In the genomic region with DNA sequence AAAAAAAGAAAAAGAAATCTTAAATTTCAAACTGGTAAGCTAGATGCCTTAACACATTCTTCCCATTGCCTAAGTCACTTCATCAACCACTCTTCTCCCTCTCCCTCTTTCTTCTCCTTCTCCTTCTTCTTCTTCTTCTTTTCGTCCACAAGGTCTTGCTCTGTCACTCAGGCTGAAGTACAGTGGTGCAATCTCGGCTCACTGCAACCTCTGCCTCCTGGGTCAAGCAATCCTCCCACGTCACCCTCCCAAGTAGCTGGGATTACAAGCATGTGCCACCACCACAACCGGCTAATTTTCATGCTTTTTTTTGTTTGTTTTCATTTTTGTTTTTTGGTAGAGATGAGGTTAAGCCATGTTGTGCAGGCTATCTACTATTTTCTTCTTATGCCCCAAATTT, we compare ENCODE assay signal across 21 cellular contexts.
"Had no signal": no experiment of that assay in that cellular context is flagged by ENCODE, and none has a peak within 500 bp of the region (broad histone marks: within the 10 kb centered on the region; RNA-seq: fewer than 3 reads in every experiment).

No MANE protein-coding gene starts in this region.

- H3K27ac ChIP-seq: left ventricle myocardium inferior, ovary, right atrium auricular region, right lobe of liver, tibial nerve, uterus had no signal

- DNase-seq: islet precursor cell; left ventricle myocardium inferior; mesendoderm; mucosa of descending colon; naive thymus-derived CD4-positive, alpha-beta T cell; ovary; right lobe of liver; stimulated activated CD4-positive, alpha-beta T cell treated with anti-CD3 and anti-CD28 coated beads, Interleukin-1b, Interleukin-23, amount 100 ng/mL, for 48 hours; stimulated activated CD4-positive, alpha-beta T cell treated with anti-CD3 and anti-CD28 coated beads, Interleukin-2, amount 100 ng/mL, for 48 hours; stimulated activated CD4-positive, alpha-beta T cell treated with anti-CD3 and anti-CD28 coated beads, Interleukin-4, amount 100 ng/mL, for 4 hours; stimulated activated CD8-positive, alpha-beta memory T cell treated with anti-CD3 and anti-CD28 coated beads, Interleukin-4, amount 100 ng/mL, for 48 hours; stimulated activated naive CD4-positive, alpha-beta T cell treated with Interleukin-2 at 50 U/mL for 16 hours; stimulated activated naive CD8-positive, alpha-beta T cell treated with anti-CD3 and anti-CD28 coated beads, Interleukin-15, amount 100 ng/mL, for 72 hours; substantia nigra; uterus had no signal

- H3K4me2 ChIP-seq: smooth muscle cell had no signal

- H3K4me1 ChIP-seq: left ventricle myocardium inferior, right atrium auricular region, right lobe of liver, tibial nerve, uterus had no signal

- H3K4me3 ChIP-seq: left ventricle myocardium inferior, lung, mucosa of descending colon, ovary, right atrium auricular region, right lobe of liver, smooth muscle cell, tibial nerve, uterus had no signal

- H3K27me3 ChIP-seq: ovary, right atrium auricular region, right lobe of liver, tibial nerve, uterus had no signal

- H3K9me3 ChIP-seq: mucosa of descending colon, ovary, right lobe of liver, tibial nerve, uterus had no signal

- H3K36me3 ChIP-seq: left ventricle myocardium inferior, ovary, right atrium auricular region, right lobe of liver, tibial nerve, uterus had no signal

- ATAC-seq: mucosa of descending colon; naive thymus-derived CD4-positive, alpha-beta T cell; natural killer cell treated with Interleukin-12 subunit alpha and Interleukin-12 subunit beta and Interleukin-15 and Interleukin-18, amount 100 ng/mL, for 72 hours; right lobe of liver; stimulated activated memory B cell treated with anti-CD40 and anti-IgM and Interleukin-4, amounts not matched to agents 10 μg/mL and 1 μg/mL and 100 μg/mL, for 72 hours; stimulated activated naive CD8-positive, alpha-beta T cell treated with anti-CD3 and anti-CD28 coated beads, Interleukin-15, amount 100 ng/mL, for 72 hours had no signal
